ENCODE assay signal across 1 cellular context in genomic region chr1:9250586-9251381, GRCh38.
TF ChIP-seq lines count a peak whose summit lies in the region.

No MANE protein-coding gene starts in this region.

TF ChIP-seq in HCT116, 20 proteins besides CTCF, POLR2A, EP300 and RAD21 (continued from another document):
- no peak for TF ChIP-seq CEBPB (IDR thresholded peaks at IDR 0.05; ENCODE audit: low read depth)
- no peak for TF ChIP-seq CBX3 (IDR thresholded peaks at IDR 0.05; ENCODE audit: low read depth)
TF ChIP-seq in HCT116: peak in this region for 0.
